Comparison of ENCODE assay signal across 16 cellular contexts in genomic region chr1:78426398-78426797, GRCh38.
"Had no signal": no experiment of that assay in that cellular context is flagged by ENCODE, and none has a peak within 500 bp of the region (broad histone marks: within the 10 kb centered on the region; RNA-seq: fewer than 3 reads in every experiment).

No MANE protein-coding gene starts in this region.

- DNase-seq: activated CD4-positive, alpha-beta T cell treated with anti-CD3 and anti-CD28 coated beads for 4 hours; activated CD8-positive, alpha-beta memory T cell treated with anti-CD3 and anti-CD28 coated beads, Interleukin-2, amount 50 U/mL, for 48 hours; activated CD8-positive, alpha-beta T cell treated with anti-CD3 and anti-CD28 coated beads, Interleukin-2, amount 10 ng/mL, durations not matched to agents 7 days and 5 days; activated naive CD4-positive, alpha-beta T cell treated with anti-CD3 and anti-CD28 coated beads for 36 hours; adrenal gland; caudate nucleus; effector CD8-positive, alpha-beta T cell; glutamatergic neuron; mucosa of descending colon; naive thymus-derived CD8-positive, alpha-beta T cell; stomach; T-cell; T1000; thyroid gland had no signal

- H3K27me3 ChIP-seq: adrenal gland, stomach, thyroid gland, vagina had no signal

- H3K4me1 ChIP-seq: adrenal gland, stomach, thyroid gland, vagina had no signal

- H3K36me3 Mint-ChIP-seq: naive thymus-derived CD8-positive, alpha-beta T cell; T-cell had no signal

- H3K4me1 Mint-ChIP-seq: naive thymus-derived CD8-positive, alpha-beta T cell; T-cell had no signal

- H3K27ac Mint-ChIP-seq: activated CD8-positive, alpha-beta T cell treated with anti-CD3 and anti-CD28 coated beads, Interleukin-2, amount 10 ng/mL, durations not matched to agents 7 days and 5 days; activated naive CD4-positive, alpha-beta T cell treated with anti-CD3 and anti-CD28 coated beads for 36 hours; naive thymus-derived CD8-positive, alpha-beta T cell; T-cell had no signal

- H3K4me3 ChIP-seq: adrenal gland, coronary artery, mucosa of descending colon, stomach, thyroid gland, vagina had no signal

- ATAC-seq: activated CD8-positive, alpha-beta T cell treated with anti-CD3 and anti-CD28 coated beads, Interleukin-2, amount 10 ng/mL, durations not matched to agents 7 days and 5 days; mucosa of descending colon; naive thymus-derived CD8-positive, alpha-beta T cell; T-cell had no signal

- H3K9me3 ChIP-seq: adrenal gland, mucosa of descending colon, stomach, thyroid gland, vagina had no signal

- H3K27ac ChIP-seq: adrenal gland, coronary artery, stomach, thyroid gland, vagina had no signal

- H3K9me3 Mint-ChIP-seq: activated naive CD4-positive, alpha-beta T cell treated with anti-CD3 and anti-CD28 coated beads for 36 hours; T-cell had no signal

- H3K36me3 ChIP-seq: adrenal gland, stomach, thyroid gland, vagina had no signal

- H3K4me3 Mint-ChIP-seq: activated CD8-positive, alpha-beta T cell treated with anti-CD3 and anti-CD28 coated beads, Interleukin-2, amount 10 ng/mL, durations not matched to agents 7 days and 5 days; activated naive CD4-positive, alpha-beta T cell treated with anti-CD3 and anti-CD28 coated beads for 36 hours; naive thymus-derived CD8-positive, alpha-beta T cell; T-cell had no signal
